ENCODE assay signal across 9 cellular contexts in the genomic region with DNA sequence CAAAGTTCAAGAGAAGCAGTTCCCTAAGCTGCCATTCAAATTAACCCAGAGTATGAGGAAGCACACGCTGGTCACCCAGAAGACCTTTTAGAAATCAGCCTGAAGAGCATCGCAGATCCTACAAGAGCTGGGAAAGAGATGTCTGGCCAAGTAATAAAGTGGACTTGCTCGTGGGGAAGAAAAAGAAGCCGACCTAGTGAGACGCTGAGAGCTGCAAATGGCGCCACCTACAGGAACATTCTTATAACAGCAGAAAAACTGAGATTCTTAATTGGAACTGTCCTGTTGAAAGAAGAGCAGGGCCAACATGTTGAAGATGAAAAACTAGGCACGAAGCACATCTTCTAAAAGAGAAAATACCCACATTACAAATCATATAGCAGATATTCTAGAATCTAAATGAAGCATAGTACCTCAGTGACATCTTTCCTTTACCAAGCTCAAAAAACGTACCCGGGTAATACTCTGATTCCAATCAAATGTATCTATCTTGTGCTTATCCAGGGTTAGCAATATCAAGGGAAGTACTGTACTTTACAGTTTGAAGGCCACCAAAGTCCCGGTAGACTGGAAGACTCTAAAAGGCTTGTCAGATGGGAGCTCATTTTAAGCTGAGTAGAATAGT. TPM values are rescaled to one million over a fixed set of nuclear protein-coding genes. Genes with fewer than 3 reads are reported as not detected.
DNase-seq lines count a peak whose midpoint lies in the region; ATAC-seq and TF ChIP-seq lines count a peak whose summit lies in the region.
"Had no signal": no experiment of that assay in that cellular context is flagged by ENCODE, and none has a peak within 500 bp of the region (broad histone marks: within the 10 kb centered on the region; RNA-seq: fewer than 3 reads in every experiment).

No MANE protein-coding gene starts in this region.

- peaks cover 0 to 2% (median 0%) of the 10 kb centered on the region in 5 donors for H3K9me3 Mint-ChIP-seq in CD8-positive, alpha-beta memory T cell
- H3K9me3 Mint-ChIP-seq in activated CD4-positive, alpha-beta T cell treated with anti-CD3 and anti-CD28 coated beads for 36 hours (ENCODE audit: low read depth) = no peaks in the 10 kb centered on the region

- CTCF ChIA-PET in CD8-positive, alpha-beta memory T cell (lab: Charles Lee) = interaction anchor here (0.8 to 3.0 kb wide), 19 partner anchors 9 to 197 kb away, joined by 3 to 30 read pairs (median 4); no protein-coding TSS in a partner anchor
- CTCF ChIA-PET in activated CD4-positive, alpha-beta T cell treated with anti-CD3 and anti-CD28 coated beads for 36 hours (lab: Charles Lee) = interaction anchor here (0.6 to 5.3 kb wide), 60 partner anchors 8 to 602 kb away, joined by 3 to 64 read pairs (median 4); a partner anchor contains a TSS

- no peaks in the 10 kb centered on the region for H3K9me3 ChIP-seq in CD8-positive, alpha-beta memory T cell (ENCODE audit: low read length)
- H3K9me3 ChIP-seq in lower lobe of right lung = no peaks in the 10 kb centered on the region
- H3K9me3 ChIP-seq: SJSA1 had no signal

- peak overlapping the region in 3 of 8 donors; percentile 8 to 43 (median 9) for H3K27ac Mint-ChIP-seq in CD8-positive, alpha-beta memory T cell
- H3K27ac Mint-ChIP-seq in activated CD4-positive, alpha-beta T cell treated with anti-CD3 and anti-CD28 coated beads for 36 hours = no peak overlapping the region

- H3K36me3 Mint-ChIP-seq in CD8-positive, alpha-beta memory T cell = peaks cover 0 to 8% (median 0%) of the 10 kb centered on the region in 3 donors
- H3K36me3 Mint-ChIP-seq in activated CD4-positive, alpha-beta T cell treated with anti-CD3 and anti-CD28 coated beads for 36 hours (ENCODE audit: low read depth) = no peaks in the 10 kb centered on the region

- intact Hi-C loops in activated CD4-positive, alpha-beta T cell treated with anti-CD3 and anti-CD28 coated beads for 36 hours (cut with DNase I, micrococcal nuclease) = loop anchor here (1.0 to 10.0 kb wide), 9 partner anchors 58 to 1539 kb away; a partner anchor contains a TSS
- intact Hi-C loops in lower lobe of right lung (cut with DNase I) = no loop called here

- H3K4me3 ChIP-seq in CD8-positive, alpha-beta memory T cell (ENCODE audit: low read length) = no peak overlapping the region
- H3K4me3 ChIP-seq in lower lobe of right lung = no peak overlapping the region
- H3K4me3 ChIP-seq: SJSA1 had no signal

- peaks cover 24% of the 10 kb centered on the region for H3K4me1 ChIP-seq in CD8-positive, alpha-beta memory T cell (ENCODE audit: insufficient read depth, low read length)
- peaks cover 34% of the 10 kb centered on the region for H3K4me1 ChIP-seq in lower lobe of right lung

- peak; percentile 21 for ATAC-seq in activated CD4-positive, alpha-beta T cell treated with anti-CD3 and anti-CD28 coated beads for 36 hours
- peak; percentile 31 to 38 for ATAC-seq in lower lobe of right lung
- no peak for ATAC-seq in stimulated activated naive CD8-positive, alpha-beta T cell treated with anti-CD3 and anti-CD28 coated beads, Interleukin-15, Interleukin-2, amounts not matched to agents 100 U/mL and 50 U/mL, for 24 hours

- H3K36me3 ChIP-seq in CD8-positive, alpha-beta memory T cell (ENCODE audit: insufficient read depth, low read length) = no peaks in the 10 kb centered on the region
- H3K36me3 ChIP-seq in lower lobe of right lung = no peaks in the 10 kb centered on the region

- POLR2A ChIA-PET in CD8-positive, alpha-beta memory T cell (lab: Charles Lee) = interaction anchor here (1.3 kb wide), 1 partner anchor 86 kb away, joined by 3 read pairs; no protein-coding TSS in a partner anchor
- POLR2A ChIA-PET in activated CD4-positive, alpha-beta T cell treated with anti-CD3 and anti-CD28 coated beads for 36 hours (lab: Charles Lee) = interaction anchor here (0.7 to 0.8 kb wide), 2 partner anchors 36 to 193 kb away, joined by 3 read pairs; no protein-coding TSS in a partner anchor

- TF ChIP-seq CTCF in lower lobe of right lung (IDR thresholded peaks at IDR 0.05) = peak; percentile 83

- no peaks in the 10 kb centered on the region for H3K27me3 ChIP-seq in CD8-positive, alpha-beta memory T cell (ENCODE audit: insufficient read depth, low read length, poor library complexity, severe bottlenecking)
- no peaks in the 10 kb centered on the region for H3K27me3 ChIP-seq in lower lobe of right lung (ENCODE audit: low read depth)
- H3K27me3 ChIP-seq: SJSA1 had no signal

- H3K4me1 Mint-ChIP-seq in CD8-positive, alpha-beta memory T cell = peaks cover 22 to 38% (median 34%) of the 10 kb centered on the region in 3 donors
- H3K4me1 Mint-ChIP-seq in activated CD4-positive, alpha-beta T cell treated with anti-CD3 and anti-CD28 coated beads for 36 hours = peaks cover 30% of the 10 kb centered on the region

- peak in 4 of 5 donors; percentile 24 to 64 (median 58) for DNase-seq in CD8-positive, alpha-beta memory T cell
- DNase-seq in HCEC 1CT (peak; percentile 75), NCI-H2227 (lab: John Stamatoyannopoulos, UW; ENCODE audit: unreplicated experiment) (peak; percentile 71), ecto neural progenitor cell (ENCODE audit: low spot score) (peak; percentile 61), lower lobe of right lung (no peak), HPDE6-E6E7 (ENCODE audit: extremely low spot score) (no peak)
- peak; percentile 69 for DNase-seq in activated CD4-positive, alpha-beta T cell treated with anti-CD3 and anti-CD28 coated beads for 36 hours
- DNase-seq in stimulated activated naive CD8-positive, alpha-beta T cell treated with anti-CD3 and anti-CD28 coated beads, Interleukin-15, Interleukin-2, amounts not matched to agents 100 U/mL and 50 U/mL, for 24 hours = peak; percentile 41

- peak overlapping the region in 3 of 7 donors; percentile 0 to 28 (median 20) for H3K4me3 Mint-ChIP-seq in CD8-positive, alpha-beta memory T cell
- no peak overlapping the region for H3K4me3 Mint-ChIP-seq in activated CD4-positive, alpha-beta T cell treated with anti-CD3 and anti-CD28 coated beads for 36 hours

- peaks cover 3 to 28% of the 10 kb centered on the region in 2 donors for H3K27me3 Mint-ChIP-seq in CD8-positive, alpha-beta memory T cell
- H3K27me3 Mint-ChIP-seq in activated CD4-positive, alpha-beta T cell treated with anti-CD3 and anti-CD28 coated beads for 36 hours = no peaks in the 10 kb centered on the region

- no peak overlapping the region for H3K27ac ChIP-seq in CD8-positive, alpha-beta memory T cell (ENCODE audit: low read depth, low read length)
- no peak overlapping the region for H3K27ac ChIP-seq in lower lobe of right lung
- H3K27ac ChIP-seq: SJSA1 had no signal

RNA-seq across cellular contexts. Expression of a gene that starts 3.9 kb away (rescaled TPM):
- 10 to 100 TPM; 17.1 to 19.8 TPM for total RNA-seq in CD8-positive, alpha-beta memory T cell
- polyA plus RNA-seq in CD8-positive, alpha-beta memory T cell = 7.5 TPM
- total RNA-seq in activated CD4-positive, alpha-beta T cell treated with anti-CD3 and anti-CD28 coated beads for 36 hours = 10 to 100 TPM; 22.8 to 24.7 TPM
- total RNA-seq in lower lobe of right lung = 130 TPM

Comparison
In these comparisons a context has a peak if more than half of its experiments do, and no peak if none do; other contexts are left out.
1. DNase-seq: peak in CD8-positive, alpha-beta memory T cell (4 of 5), HCEC 1CT (single experiment), NCI-H2227 (single experiment), activated CD4-positive, alpha-beta T cell treated with anti-CD3 and anti-CD28 coated beads for 36 hours (single experiment), ecto neural progenitor cell (single experiment) and stimulated activated naive CD8-positive, alpha-beta T cell treated with anti-CD3 and anti-CD28 coated beads, Interleukin-15, Interleukin-2, amounts not matched to agents 100 U/mL and 50 U/mL, for 24 hours (single experiment); none in lower lobe of right lung (single experiment) and HPDE6-E6E7 (single experiment).